ENCODE assay signal across 8 cellular contexts in genomic region chr19:35249146-35249847, GRCh38. TPM values are rescaled to one million over a fixed set of nuclear protein-coding genes. Genes with fewer than 3 reads are reported as not detected.
A peak's percentile ranks its signal among the peaks of the same experiment; 100 is the strongest.
DNase-seq lines count a peak whose midpoint lies in the region; ATAC-seq and TF ChIP-seq lines count a peak whose summit lies in the region.
"Had no signal": no experiment of that assay in that cellular context is flagged by ENCODE, and none has a peak within 500 bp of the region (broad histone marks: within the 10 kb centered on the region; RNA-seq: fewer than 3 reads in every experiment).

No MANE protein-coding gene starts in this region.

- peak; percentile 4 for ATAC-seq in GM18502 (IDR thresholded peaks at IDR 0.05; ENCODE audit: poor library complexity, unreplicated experiment)

- peak overlapping the region; percentile 96 for H3K27ac ChIP-seq in endodermal cell (ENCODE audit: low read depth, low read length)

- H3K9me3 Mint-ChIP-seq in endodermal cell (peaks cover 6% of the 10 kb centered on the region), osteocyte (ENCODE audit: unreplicated experiment) (no peaks in the 10 kb centered on the region)

- H3K27me3 ChIP-seq in endodermal cell (ENCODE audit: control insufficient read depth, insufficient read depth, low read length, poor library complexity, severe bottlenecking), result no peaks in the 10 kb centered on the region

- H3K4me3 ChIP-seq in endodermal cell (ENCODE audit: low read length), result peak overlapping the region; percentile 95

- WGBS in endodermal cell (ENCODE audit: insufficient coverage in 1 of 2, insufficient read length in 1 of 2), 2 experiments, result 0 to 5% methylated on average over 13 to 36 of the region's 39 CpGs

- H3K36me3 ChIP-seq in endodermal cell (ENCODE audit: control insufficient read depth, insufficient read depth, low read length), result peaks cover 33% of the 10 kb centered on the region

- H3K9me3 ChIP-seq in endodermal cell (ENCODE audit: control insufficient read depth, low read length), result no peaks in the 10 kb centered on the region

- H3K27ac Mint-ChIP-seq in endodermal cell, result peak overlapping the region; percentile 100
- no peak overlapping the region for H3K27ac Mint-ChIP-seq in osteocyte (ENCODE audit: unreplicated experiment)

- H3K27me3 Mint-ChIP-seq in endodermal cell (ENCODE audit: insufficient read depth), result no peaks in the 10 kb centered on the region
- H3K27me3 Mint-ChIP-seq in osteocyte (ENCODE audit: unreplicated experiment), result peaks cover 57% of the 10 kb centered on the region

- TF ChIP-seq CTCF in endodermal cell (conservative IDR thresholded peaks at IDR 0.05) (peak; percentile 3), osteocyte (IDR thresholded peaks at IDR 0.05) (no peak)

- peak; percentile 52 for DNase-seq in HuH-7 (ENCODE audit: low spot score)
- peak; percentile 46 for DNase-seq in endodermal cell
- peak; percentile 78 for DNase-seq in osteocyte (ENCODE audit: extremely low spot score, unreplicated experiment)
- DNase-seq in cerebellum (ENCODE audit: low spot score), result no peak
- no peak for DNase-seq in SKM-1 (lab: John Stamatoyannopoulos, UW; ENCODE audit: unreplicated experiment)
- no peak for DNase-seq in cerebellar nuclear complex (lab: John Stamatoyannopoulos, UW)

- H3K4me3 Mint-ChIP-seq in endodermal cell, result peak overlapping the region; percentile 100
- H3K4me3 Mint-ChIP-seq in osteocyte (ENCODE audit: unreplicated experiment), result peak overlapping the region; percentile 14

- peak overlapping the region; percentile 93 for H3K9ac ChIP-seq in endodermal cell (ENCODE audit: extremely low read depth, low read length, poor library complexity, severe bottlenecking)

- peaks cover 8% of the 10 kb centered on the region for H3K4me1 ChIP-seq in endodermal cell (ENCODE audit: control insufficient read depth, insufficient read depth, low read length)

- H3K36me3 Mint-ChIP-seq in endodermal cell (ENCODE audit: low read depth) (peaks cover 38% of the 10 kb centered on the region), osteocyte (ENCODE audit: unreplicated experiment) (no peaks in the 10 kb centered on the region)

- H3K4me1 Mint-ChIP-seq in endodermal cell (peaks cover 30% of the 10 kb centered on the region), osteocyte (ENCODE audit: unreplicated experiment) (peaks cover 5% of the 10 kb centered on the region)

RNA-seq across cellular contexts. Expression of gene LSR, which starts 0.5 kb away (rescaled TPM):
- total RNA-seq in endodermal cell, result 100 to 1,000 TPM; 112 to 170 TPM
- 51.6 TPM for polyA plus RNA-seq in endodermal cell (2013, experiment 1 of 2)
- 36.3 TPM for polyA plus RNA-seq in endodermal cell (2013, experiment 2 of 2)
- total RNA-seq in osteocyte, result 0.29 and 0.83 TPM in 2 replicates
- total RNA-seq in cerebellum, result 2.6 TPM

RNA-seq across cellular contexts. Expression of gene USF2, which starts 19.5 kb away (rescaled TPM):
- 100 to 1,000 TPM; 111 to 121 TPM for total RNA-seq in endodermal cell
- 120 TPM for polyA plus RNA-seq in endodermal cell (2013, experiment 1 of 2)
- 121 TPM for polyA plus RNA-seq in endodermal cell (2013, experiment 2 of 2)
- total RNA-seq in osteocyte, result 112 and 115 TPM in 2 replicates
- 39.4 TPM for total RNA-seq in cerebellum

RNA-seq across cellular contexts. Expression of gene FAM187B, which starts 20.8 kb away (rescaled TPM):
- total RNA-seq in endodermal cell (not detected), osteocyte (not detected in 2 replicates), cerebellum (not detected)
- not detected for polyA plus RNA-seq in endodermal cell (2013, experiment 1 of 2)
- not detected for polyA plus RNA-seq in endodermal cell (2013, experiment 2 of 2)
- total RNA-seq: RPMI7951 had no signal

RNA-seq across cellular contexts. Expression of gene HAMP, which starts 33.0 kb away (rescaled TPM):
- 1 to 10 TPM in 1 of 2 donors, under 1 TPM in 1; 0.35 to 1.3 TPM for total RNA-seq in endodermal cell
- polyA plus RNA-seq in endodermal cell (2013, experiment 1 of 2), result 0.25 TPM
- 0.25 TPM for polyA plus RNA-seq in endodermal cell (2013, experiment 2 of 2)
- total RNA-seq in osteocyte, result 0.68 TPM in 1 of 2 replicates, not detected in the other
- total RNA-seq in cerebellum, result not detected
- total RNA-seq: RPMI7951 had no signal

RNA-seq across cellular contexts. Expression of gene MAG, which starts 42.7 kb away (rescaled TPM):
- total RNA-seq in endodermal cell (not detected), osteocyte (not detected in 2 replicates), cerebellum (0.91 TPM)
- polyA plus RNA-seq in endodermal cell (2013, experiment 1 of 2), result not detected
- not detected for polyA plus RNA-seq in endodermal cell (2013, experiment 2 of 2)
- total RNA-seq: RPMI7951 had no signal

Comparison
In these comparisons a context has a peak if more than half of its experiments do, and no peak if none do; other contexts are left out.
1. DNase-seq: peak in HuH-7 (single experiment), endodermal cell (single experiment) and osteocyte (single experiment); none in cerebellum (single experiment), SKM-1 (single experiment) and cerebellar nuclear complex (0 of 2).
2. RNA of gene LSR, which starts 0.5 kb away (total RNA-seq): 112 to 170 TPM in endodermal cell; 2.6 TPM in cerebellum (single experiment) and 0.29 to 0.83 TPM in osteocyte; every median in the first group is over 10 times any median in the second.